ENCODE assay signal across 2 cellular contexts in the genomic region with DNA sequence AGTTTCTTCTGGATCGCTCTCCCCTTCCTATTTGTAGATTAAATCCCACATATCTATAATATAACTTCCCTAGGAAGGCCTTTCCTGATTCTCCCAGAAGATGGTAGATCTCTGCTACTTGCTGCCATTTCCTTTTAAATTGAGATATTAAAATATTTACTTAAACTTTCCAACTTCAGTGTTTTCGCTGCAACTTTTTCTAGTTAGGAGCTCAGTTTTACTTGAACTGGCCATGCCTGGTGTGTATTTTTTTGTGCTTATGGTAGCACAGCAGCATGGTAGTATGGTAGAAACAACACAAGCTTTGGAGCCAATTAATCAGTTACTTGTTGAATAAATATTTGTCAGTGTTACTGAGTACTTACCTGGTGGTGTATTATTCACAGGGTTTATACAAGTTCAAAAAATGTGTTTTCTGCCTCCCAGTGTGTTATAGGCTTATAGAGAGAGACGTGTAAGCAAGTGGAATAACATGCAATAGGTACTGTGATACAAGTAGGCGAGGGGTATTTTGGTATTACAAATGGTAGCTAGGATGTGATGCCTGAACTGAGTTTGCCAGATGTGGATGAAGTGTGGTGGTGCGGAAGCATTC.
TF ChIP-seq lines count a peak whose summit lies in the region.

No MANE protein-coding gene starts in this region.

TF ChIP-seq in IMR-90, 13 proteins besides CTCF, POLR2A, EP300 and RAD21:
- TF ChIP-seq NFE2L2 (IDR thresholded peaks at IDR 0.05; ENCODE audit: low read depth, low read length) (no peak), FOS (IDR thresholded peaks at IDR 0.05; ENCODE audit: low read depth, low read length) (no peak), BHLHE40 (IDR thresholded peaks at IDR 0.05; ENCODE audit: low read depth, low read length) (no peak), MAZ (IDR thresholded peaks at IDR 0.05; ENCODE audit: borderline replicate concordance, low read depth, low read length) (no peak), RCOR1 (IDR thresholded peaks at IDR 0.05; ENCODE audit: insufficient replicate concordance, low read length) (no peak), CHD1 (IDR thresholded peaks at IDR 0.05; ENCODE audit: low read depth, low read length) (no peak), MXI1 (IDR thresholded peaks at IDR 0.05; ENCODE audit: borderline replicate concordance, low read depth, low read length) (no peak), MAFK (IDR thresholded peaks at IDR 0.05; ENCODE audit: low read depth, low read length) (no peak), CEBPB (IDR thresholded peaks at IDR 0.05; ENCODE audit: low read depth, low read length) (no peak), SMC3 (IDR thresholded peaks at IDR 0.05; ENCODE audit: low read depth, low read length) (no peak), RFX5 (IDR thresholded peaks at IDR 0.05; ENCODE audit: low read depth, low read length) (no peak)
- TF ChIP-seq, protein P1, sequence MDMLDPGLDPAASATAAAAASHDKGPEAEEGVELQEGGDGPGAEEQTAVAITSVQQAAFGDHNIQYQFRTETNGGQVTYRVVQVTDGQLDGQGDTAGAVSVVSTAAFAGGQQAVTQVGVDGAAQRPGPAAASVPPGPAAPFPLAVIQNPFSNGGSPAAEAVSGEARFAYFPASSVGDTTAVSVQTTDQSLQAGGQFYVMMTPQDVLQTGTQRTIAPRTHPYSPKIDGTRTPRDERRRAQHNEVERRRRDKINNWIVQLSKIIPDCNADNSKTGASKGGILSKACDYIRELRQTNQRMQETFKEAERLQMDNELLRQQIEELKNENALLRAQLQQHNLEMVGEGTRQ (IDR thresholded peaks at IDR 0.05; ENCODE audit: low read depth, low read length), result no peak
- TF ChIP-seq, protein P2, sequence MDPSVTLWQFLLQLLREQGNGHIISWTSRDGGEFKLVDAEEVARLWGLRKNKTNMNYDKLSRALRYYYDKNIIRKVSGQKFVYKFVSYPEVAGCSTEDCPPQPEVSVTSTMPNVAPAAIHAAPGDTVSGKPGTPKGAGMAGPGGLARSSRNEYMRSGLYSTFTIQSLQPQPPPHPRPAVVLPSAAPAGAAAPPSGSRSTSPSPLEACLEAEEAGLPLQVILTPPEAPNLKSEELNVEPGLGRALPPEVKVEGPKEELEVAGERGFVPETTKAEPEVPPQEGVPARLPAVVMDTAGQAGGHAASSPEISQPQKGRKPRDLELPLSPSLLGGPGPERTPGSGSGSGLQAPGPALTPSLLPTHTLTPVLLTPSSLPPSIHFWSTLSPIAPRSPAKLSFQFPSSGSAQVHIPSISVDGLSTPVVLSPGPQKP (IDR thresholded peaks at IDR 0.05; ENCODE audit: borderline replicate concordance, low read depth, low read length), result no peak

TF ChIP-seq in HepG2, 621 proteins besides CTCF, POLR2A, EP300 and RAD21:
- TF ChIP-seq ZNF605 (CRISPR knock-in tag; IDR thresholded peaks at IDR 0.05), result no peak
- TF ChIP-seq, protein P3, sequence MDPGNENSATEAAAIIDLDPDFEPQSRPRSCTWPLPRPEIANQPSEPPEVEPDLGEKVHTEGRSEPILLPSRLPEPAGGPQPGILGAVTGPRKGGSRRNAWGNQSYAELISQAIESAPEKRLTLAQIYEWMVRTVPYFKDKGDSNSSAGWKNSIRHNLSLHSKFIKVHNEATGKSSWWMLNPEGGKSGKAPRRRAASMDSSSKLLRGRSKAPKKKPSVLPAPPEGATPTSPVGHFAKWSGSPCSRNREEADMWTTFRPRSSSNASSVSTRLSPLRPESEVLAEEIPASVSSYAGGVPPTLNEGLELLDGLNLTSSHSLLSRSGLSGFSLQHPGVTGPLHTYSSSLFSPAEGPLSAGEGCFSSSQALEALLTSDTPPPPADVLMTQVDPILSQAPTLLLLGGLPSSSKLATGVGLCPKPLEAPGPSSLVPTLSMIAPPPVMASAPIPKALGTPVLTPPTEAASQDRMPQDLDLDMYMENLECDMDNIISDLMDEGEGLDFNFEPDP (CRISPR knock-in tag; conservative IDR thresholded peaks at IDR 0.05), result no peak
- TF ChIP-seq, protein P4, sequence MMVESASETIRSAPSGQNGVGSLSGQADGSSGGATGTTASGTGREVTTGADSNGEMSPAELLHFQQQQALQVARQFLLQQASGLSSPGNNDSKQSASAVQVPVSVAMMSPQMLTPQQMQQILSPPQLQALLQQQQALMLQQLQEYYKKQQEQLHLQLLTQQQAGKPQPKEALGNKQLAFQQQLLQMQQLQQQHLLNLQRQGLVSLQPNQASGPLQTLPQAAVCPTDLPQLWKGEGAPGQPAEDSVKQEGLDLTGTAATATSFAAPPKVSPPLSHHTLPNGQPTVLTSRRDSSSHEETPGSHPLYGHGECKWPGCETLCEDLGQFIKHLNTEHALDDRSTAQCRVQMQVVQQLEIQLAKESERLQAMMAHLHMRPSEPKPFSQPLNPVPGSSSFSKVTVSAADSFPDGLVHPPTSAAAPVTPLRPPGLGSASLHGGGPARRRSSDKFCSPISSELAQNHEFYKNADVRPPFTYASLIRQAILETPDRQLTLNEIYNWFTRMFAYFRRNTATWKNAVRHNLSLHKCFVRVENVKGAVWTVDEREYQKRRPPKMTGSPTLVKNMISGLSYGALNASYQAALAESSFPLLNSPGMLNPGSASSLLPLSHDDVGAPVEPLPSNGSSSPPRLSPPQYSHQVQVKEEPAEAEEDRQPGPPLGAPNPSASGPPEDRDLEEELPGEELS (CRISPR knock-in tag; IDR thresholded peaks at IDR 0.05), result no peak
